10 cellular contexts compared by ENCODE assay signal in the genomic region with DNA sequence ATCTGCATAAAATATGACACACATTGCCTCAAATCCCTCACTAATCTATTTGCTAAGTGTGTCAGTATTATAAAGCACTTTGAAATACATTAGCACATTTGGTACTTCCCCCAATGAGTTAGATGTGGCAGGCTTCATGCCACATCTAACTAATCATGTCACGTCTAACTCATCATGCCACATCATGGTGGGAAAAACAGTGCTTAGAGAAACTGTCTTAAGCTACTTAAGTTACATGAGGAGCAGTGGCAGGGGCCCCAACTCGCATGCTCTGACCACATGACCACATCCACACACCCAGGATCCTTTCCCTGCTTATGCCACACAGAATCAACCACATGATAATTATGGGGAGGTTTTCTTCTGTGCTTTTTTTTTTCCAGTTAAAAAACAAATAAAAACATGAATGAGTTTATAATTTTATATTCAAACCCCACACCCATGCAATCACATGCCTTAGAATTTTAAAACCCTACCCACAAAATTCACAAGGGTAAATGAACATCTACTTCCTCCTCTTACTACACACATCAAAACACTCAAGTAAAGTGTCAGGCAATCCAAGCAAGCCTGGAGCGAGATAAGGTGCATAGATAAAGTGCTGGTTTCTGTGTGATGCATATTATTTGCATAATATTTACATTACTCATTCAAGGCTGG. TPM values are rescaled to one million over a fixed set of nuclear protein-coding genes. Genes with fewer than 3 reads are reported as not detected.
A peak's percentile ranks its signal among the peaks of the same experiment; 100 is the strongest.
DNase-seq lines count a peak whose midpoint lies in the region; ATAC-seq and TF ChIP-seq lines count a peak whose summit lies in the region.
"Had no signal": no experiment of that assay in that cellular context is flagged by ENCODE, and none has a peak within 500 bp of the region (broad histone marks: within the 10 kb centered on the region; RNA-seq: fewer than 3 reads in every experiment).

No MANE protein-coding gene starts in this region.

- H3K27ac ChIP-seq in effector memory CD4-positive, alpha-beta T cell (ENCODE audit: insufficient read depth, low read length, poor library complexity, severe bottlenecking) = no peak overlapping the region

- H3K4me3 Mint-ChIP-seq in activated CD4-positive, alpha-beta memory T cell treated with anti-CD3 and anti-CD28 coated beads for 36 hours = no peak overlapping the region
- no peak overlapping the region for H3K4me3 Mint-ChIP-seq in activated CD4-positive, alpha-beta memory T cell treated with anti-CD3 and anti-CD28 coated beads, Interleukin-2, amount 10 ng/mL, durations not matched to agents 7 days and 5 days
- no peak overlapping the region for H3K4me3 Mint-ChIP-seq in activated naive CD8-positive, alpha-beta T cell treated with anti-CD3 and anti-CD28 coated beads, Interleukin-2, amount 50 U/mL, for 24 hours
- H3K4me3 Mint-ChIP-seq in chondrocyte (ENCODE audit: unreplicated experiment) = no peak overlapping the region
- H3K4me3 Mint-ChIP-seq in T-helper 17 cell = no peak overlapping the region
- H3K4me3 Mint-ChIP-seq: dendritic cell treated with granulocyte-macrophage colony-stimulating factor and Interleukin-4, amounts not matched to agents 40 ng/mL and 50 ng/mL, for 4 days had no signal

- no peaks in the 10 kb centered on the region for H3K36me3 ChIP-seq in effector memory CD4-positive, alpha-beta T cell (ENCODE audit: control insufficient read depth, insufficient read depth, low read length)

- no peak for TF ChIP-seq CTCF in chondrocyte (IDR thresholded peaks at IDR 0.05)

- H3K9me3 Mint-ChIP-seq in activated CD4-positive, alpha-beta memory T cell treated with anti-CD3 and anti-CD28 coated beads for 36 hours = peaks cover 13% of the 10 kb centered on the region
- H3K9me3 Mint-ChIP-seq in activated CD4-positive, alpha-beta memory T cell treated with anti-CD3 and anti-CD28 coated beads, Interleukin-2, amount 10 ng/mL, durations not matched to agents 7 days and 5 days = no peaks in the 10 kb centered on the region
- H3K9me3 Mint-ChIP-seq in activated naive CD8-positive, alpha-beta T cell treated with anti-CD3 and anti-CD28 coated beads, Interleukin-2, amount 50 U/mL, for 24 hours = peaks cover 7% of the 10 kb centered on the region
- peaks cover 9% of the 10 kb centered on the region for H3K9me3 Mint-ChIP-seq in chondrocyte (ENCODE audit: low read depth)
- H3K9me3 Mint-ChIP-seq: dendritic cell treated with granulocyte-macrophage colony-stimulating factor and Interleukin-4, amounts not matched to agents 40 ng/mL and 50 ng/mL, for 4 days had no signal

- no peaks in the 10 kb centered on the region for H3K4me1 Mint-ChIP-seq in activated CD4-positive, alpha-beta memory T cell treated with anti-CD3 and anti-CD28 coated beads for 36 hours (ENCODE audit: low read depth)
- H3K4me1 Mint-ChIP-seq in activated CD4-positive, alpha-beta memory T cell treated with anti-CD3 and anti-CD28 coated beads, Interleukin-2, amount 10 ng/mL, durations not matched to agents 7 days and 5 days = no peaks in the 10 kb centered on the region
- H3K4me1 Mint-ChIP-seq in activated naive CD8-positive, alpha-beta T cell treated with anti-CD3 and anti-CD28 coated beads, Interleukin-2, amount 50 U/mL, for 24 hours = peaks cover 6% of the 10 kb centered on the region
- H3K4me1 Mint-ChIP-seq in chondrocyte (ENCODE audit: low read depth) = peaks cover 38% of the 10 kb centered on the region
- H3K4me1 Mint-ChIP-seq in T-helper 17 cell = no peaks in the 10 kb centered on the region

- H3K9me3 ChIP-seq in effector memory CD4-positive, alpha-beta T cell (ENCODE audit: control insufficient read depth, low read length) = no peaks in the 10 kb centered on the region
- H3K9me3 ChIP-seq in T-helper 17 cell (ENCODE audit: control insufficient read depth, low read length, poor library complexity, severe bottlenecking) = no peaks in the 10 kb centered on the region

- no peak overlapping the region for H3K4me3 ChIP-seq in effector memory CD4-positive, alpha-beta T cell (ENCODE audit: insufficient read depth, low read depth, low read length, poor library complexity, severe bottlenecking)

- H3K36me3 Mint-ChIP-seq in activated CD4-positive, alpha-beta memory T cell treated with anti-CD3 and anti-CD28 coated beads for 36 hours = no peaks in the 10 kb centered on the region
- H3K36me3 Mint-ChIP-seq in activated CD4-positive, alpha-beta memory T cell treated with anti-CD3 and anti-CD28 coated beads, Interleukin-2, amount 10 ng/mL, durations not matched to agents 7 days and 5 days (ENCODE audit: low read depth) = no peaks in the 10 kb centered on the region
- H3K36me3 Mint-ChIP-seq in activated naive CD8-positive, alpha-beta T cell treated with anti-CD3 and anti-CD28 coated beads, Interleukin-2, amount 50 U/mL, for 24 hours (ENCODE audit: low read depth) = no peaks in the 10 kb centered on the region
- H3K36me3 Mint-ChIP-seq in chondrocyte (ENCODE audit: low read depth) = peaks cover 5% of the 10 kb centered on the region
- peaks cover 2% of the 10 kb centered on the region for H3K36me3 Mint-ChIP-seq in T-helper 17 cell (ENCODE audit: low read depth)

- H3K4me1 ChIP-seq in effector memory CD4-positive, alpha-beta T cell (ENCODE audit: control insufficient read depth, insufficient read depth, low read length, poor library complexity, severe bottlenecking) = no peaks in the 10 kb centered on the region

- peak; percentile 27 for DNase-seq in activated CD4-positive, alpha-beta memory T cell treated with anti-CD3 and anti-CD28 coated beads for 36 hours
- DNase-seq in activated CD4-positive, alpha-beta memory T cell treated with anti-CD3 and anti-CD28 coated beads, Interleukin-2, amount 10 ng/mL, durations not matched to agents 7 days and 5 days = no peak
- no peak for DNase-seq in activated naive CD8-positive, alpha-beta T cell treated with anti-CD3 and anti-CD28 coated beads, Interleukin-2, amount 50 U/mL, for 24 hours
- peak; percentile 4 for DNase-seq in stimulated activated naive CD8-positive, alpha-beta T cell treated with anti-CD3 and anti-CD28 coated beads, Interleukin-15, Interleukin-2, amounts not matched to agents 100 U/mL and 50 U/mL, for 24 hours
- DNase-seq in chondrocyte (ENCODE audit: low spot score) (no peak), T-helper 17 cell (no peak)
- DNase-seq in effector memory CD4-positive, alpha-beta T cell = no peak
- DNase-seq: posterior cingulate gyrus had no signal

- CTCF ChIA-PET in activated CD4-positive, alpha-beta memory T cell treated with anti-CD3 and anti-CD28 coated beads for 36 hours (lab: Charles Lee) = no interaction called here
- CTCF ChIA-PET in activated CD4-positive, alpha-beta memory T cell treated with anti-CD3 and anti-CD28 coated beads, Interleukin-2, amount 10 ng/mL, durations not matched to agents 7 days and 5 days (lab: Charles Lee) = no interaction called here

- intact Hi-C loops in activated CD4-positive, alpha-beta memory T cell treated with anti-CD3 and anti-CD28 coated beads for 36 hours (cut with micrococcal nuclease) = no loop called here

- POLR2A ChIA-PET in activated CD4-positive, alpha-beta memory T cell treated with anti-CD3 and anti-CD28 coated beads for 36 hours (lab: Charles Lee) = no interaction called here
- POLR2A ChIA-PET in activated CD4-positive, alpha-beta memory T cell treated with anti-CD3 and anti-CD28 coated beads, Interleukin-2, amount 10 ng/mL, durations not matched to agents 7 days and 5 days (lab: Charles Lee) = no interaction called here

- H3K27me3 ChIP-seq in effector memory CD4-positive, alpha-beta T cell (replicated peaks; ENCODE audit: control insufficient read depth, insufficient read depth, low read length, poor library complexity, severe bottlenecking) = no peaks in the 10 kb centered on the region

- peak; percentile 48 for ATAC-seq in HG03095 (IDR thresholded peaks at IDR 0.05; ENCODE audit: unreplicated experiment)
- peak; percentile 76 for ATAC-seq in activated naive CD8-positive, alpha-beta T cell treated with anti-CD3 and anti-CD28 coated beads, Interleukin-2, amount 50 U/mL, for 24 hours
- peak; percentile 59 for ATAC-seq in stimulated activated naive CD8-positive, alpha-beta T cell treated with anti-CD3 and anti-CD28 coated beads, Interleukin-15, Interleukin-2, amounts not matched to agents 100 U/mL and 50 U/mL, for 24 hours
- ATAC-seq in T-helper 17 cell = no peak

- no peaks in the 10 kb centered on the region for H3K27me3 Mint-ChIP-seq in activated CD4-positive, alpha-beta memory T cell treated with anti-CD3 and anti-CD28 coated beads for 36 hours
- no peaks in the 10 kb centered on the region for H3K27me3 Mint-ChIP-seq in activated CD4-positive, alpha-beta memory T cell treated with anti-CD3 and anti-CD28 coated beads, Interleukin-2, amount 10 ng/mL, durations not matched to agents 7 days and 5 days
- H3K27me3 Mint-ChIP-seq in activated naive CD8-positive, alpha-beta T cell treated with anti-CD3 and anti-CD28 coated beads, Interleukin-2, amount 50 U/mL, for 24 hours = peaks cover 4% of the 10 kb centered on the region
- H3K27me3 Mint-ChIP-seq in chondrocyte (ENCODE audit: low read depth) (no peaks in the 10 kb centered on the region), T-helper 17 cell (peaks cover 33% of the 10 kb centered on the region)
- H3K27me3 Mint-ChIP-seq: dendritic cell treated with granulocyte-macrophage colony-stimulating factor and Interleukin-4, amounts not matched to agents 40 ng/mL and 50 ng/mL, for 4 days had no signal

- H3K27ac Mint-ChIP-seq in activated CD4-positive, alpha-beta memory T cell treated with anti-CD3 and anti-CD28 coated beads for 36 hours = no peak overlapping the region
- no peak overlapping the region for H3K27ac Mint-ChIP-seq in activated CD4-positive, alpha-beta memory T cell treated with anti-CD3 and anti-CD28 coated beads, Interleukin-2, amount 10 ng/mL, durations not matched to agents 7 days and 5 days
- H3K27ac Mint-ChIP-seq in activated naive CD8-positive, alpha-beta T cell treated with anti-CD3 and anti-CD28 coated beads, Interleukin-2, amount 50 U/mL, for 24 hours = no peak overlapping the region
- H3K27ac Mint-ChIP-seq in chondrocyte (ENCODE audit: unreplicated experiment) = no peak overlapping the region
- no peak overlapping the region for H3K27ac Mint-ChIP-seq in T-helper 17 cell
- H3K27ac Mint-ChIP-seq: dendritic cell treated with granulocyte-macrophage colony-stimulating factor and Interleukin-4, amounts not matched to agents 40 ng/mL and 50 ng/mL, for 4 days had no signal

RNA-seq across cellular contexts. Expression of a gene that starts 1.6 kb away (rescaled TPM):
- total RNA-seq in activated CD4-positive, alpha-beta memory T cell treated with anti-CD3 and anti-CD28 coated beads for 36 hours = not detected
- total RNA-seq in activated CD4-positive, alpha-beta memory T cell treated with anti-CD3 and anti-CD28 coated beads, Interleukin-2, amount 10 ng/mL, durations not matched to agents 7 days and 5 days = not detected
- 0.27 to 0.44 TPM (median 0.40 TPM) in 3 replicates for total RNA-seq in chondrocyte
- total RNA-seq in T-helper 17 cell = not detected

Comparison
In these comparisons a context has a peak if more than half of its experiments do, and no peak if none do; other contexts are left out.
1. DNase-seq: peak in activated CD4-positive, alpha-beta memory T cell treated with anti-CD3 and anti-CD28 coated beads for 36 hours (single experiment) and stimulated activated naive CD8-positive, alpha-beta T cell treated with anti-CD3 and anti-CD28 coated beads, Interleukin-15, Interleukin-2, amounts not matched to agents 100 U/mL and 50 U/mL, for 24 hours (single experiment); none in activated CD4-positive, alpha-beta memory T cell treated with anti-CD3 and anti-CD28 coated beads, Interleukin-2, amount 10 ng/mL, durations not matched to agents 7 days and 5 days (single experiment), activated naive CD8-positive, alpha-beta T cell treated with anti-CD3 and anti-CD28 coated beads, Interleukin-2, amount 50 U/mL, for 24 hours (single experiment), chondrocyte (single experiment), effector memory CD4-positive, alpha-beta T cell (0 of 3) and T-helper 17 cell (0 of 3).